In the genomic region with DNA sequence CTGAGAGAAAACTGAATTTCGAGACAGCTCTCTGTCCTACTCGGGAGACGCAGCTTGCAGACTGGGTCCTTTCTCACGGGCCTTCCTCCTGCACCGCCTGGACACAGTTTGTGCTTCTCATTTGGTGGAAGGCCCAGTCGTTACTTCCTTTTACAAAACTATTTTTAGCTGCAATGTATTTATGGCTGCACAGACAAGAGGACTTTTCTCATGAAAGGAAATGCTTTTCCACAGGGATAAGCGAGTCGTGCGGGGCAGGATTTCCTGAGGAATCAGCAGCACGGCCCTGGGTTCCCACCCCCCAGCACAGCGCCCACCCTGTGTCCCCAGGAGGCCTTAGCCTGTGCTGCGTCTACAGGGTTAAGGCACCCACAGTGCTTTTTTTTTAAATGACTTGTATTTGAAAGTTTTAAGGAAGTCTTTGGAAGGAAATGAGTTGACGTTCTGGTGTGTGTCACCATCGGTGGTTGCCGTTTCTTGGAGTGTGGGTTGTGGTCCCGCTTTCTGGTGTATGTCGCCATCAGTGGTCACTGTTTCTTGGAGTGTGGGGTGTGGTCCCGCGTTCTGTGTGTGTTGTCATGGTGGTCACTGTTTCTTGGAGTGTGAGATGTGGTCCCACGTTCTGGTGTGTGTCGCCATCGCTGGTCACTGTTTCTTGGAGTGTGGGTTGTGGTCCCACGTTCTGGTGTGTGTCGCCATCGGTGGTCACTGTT, we compare ENCODE assay signal across 8 cellular contexts. TPM values are rescaled to one million over a fixed set of nuclear protein-coding genes. Genes with fewer than 3 reads are reported as not detected.
DNase-seq lines count a peak whose midpoint lies in the region; ATAC-seq and TF ChIP-seq lines count a peak whose summit lies in the region.

No MANE protein-coding gene starts in this region.

- ATAC-seq in GM18511 (IDR thresholded peaks at IDR 0.05; ENCODE audit: unreplicated experiment) = peak; percentile 61
- ATAC-seq in effector memory CD8-positive, alpha-beta T cell (replicated peaks) = peak; percentile 52

- H4K8ac ChIP-seq in trophoblast cell (ENCODE audit: low read depth, low read length) = no peak overlapping the region

- DNase-seq in OCI-M1 (lab: John Stamatoyannopoulos, UW) = peak; percentile 73
- no peak for DNase-seq in effector memory CD8-positive, alpha-beta T cell
- peak; percentile 19 to 20 for DNase-seq in trophoblast cell
- DNase-seq in HEK293T (ENCODE audit: extremely low spot score) = no peak
- no peak for DNase-seq in NCI-H2171 treated with DMSO at 0.1 percent for 48 hours (lab: John Stamatoyannopoulos, UW)
- DNase-seq in activated gamma-delta T cell treated with Interleukin-2 at 50 U/mL for 16 hours = no peak
- DNase-seq in mammary epithelial cell = no peak

- CTCF ChIA-PET in HEK293T (lab: Yijun Ruan, JAX) = no interaction called here
- CTCF ChIA-PET in mammary epithelial cell (lab: Charles Lee; ENCODE audit: low non-redundant PET) = no interaction called here

- H3K79me1 ChIP-seq in trophoblast cell (ENCODE audit: low read length) = no peaks in the 10 kb centered on the region

- no TSS peak for BruUV-seq in mammary epithelial cell (replicated peaks; lab: Mats Ljungman, UMichigan)

- H3K27ac Mint-ChIP-seq in effector memory CD8-positive, alpha-beta T cell = peak overlapping the region in 1 of 2 donors; percentile 59

- in situ Hi-C loops in mammary epithelial cell (cut with MboI; ENCODE audit: low sequenced_read_pairs in 2 of 2) = no loop called here

- POLR2A ChIA-PET in HEK293T (lab: Yijun Ruan, JAX) = no interaction called here

- no peak overlapping the region for H2BK12ac ChIP-seq in trophoblast cell (ENCODE audit: low read length)

- WGBS in trophoblast cell (ENCODE audit: extremely low coverage, insufficient coverage, insufficient read length) = no CpG with 5 or more reads among the region's 25 CpGs
- WGBS in mammary epithelial cell (ENCODE audit: low coverage, missing lambda C conversion rate) = 97% methylated on average over 19 of the region's 25 CpGs

- H3K18ac ChIP-seq in trophoblast cell (ENCODE audit: low read length) = peak overlapping the region; percentile 13

- no peak overlapping the region for H4K12ac ChIP-seq in trophoblast cell (ENCODE audit: low read depth, low read length)

- H3K27me3 Mint-ChIP-seq in effector memory CD8-positive, alpha-beta T cell = no peaks in the 10 kb centered on the region

- H3K4me1 ChIP-seq in trophoblast cell (ENCODE audit: control insufficient read depth in 1 of 2, insufficient read depth in 2 of 2, low read length in 2 of 2) = peaks cover 6 to 13% of the 10 kb centered on the region in 2 experiments
- peaks cover 18% of the 10 kb centered on the region for H3K4me1 ChIP-seq in mammary epithelial cell (ENCODE audit: insufficient read depth, low read length)

- H4K20me1 ChIP-seq in mammary epithelial cell (ENCODE audit: insufficient read depth, low read length) = no peaks in the 10 kb centered on the region

- no peak overlapping the region for H2AK5ac ChIP-seq in trophoblast cell (ENCODE audit: low read length)

- peak overlapping the region; percentile 43 for H2AFZ ChIP-seq in trophoblast cell (ENCODE audit: insufficient read depth, low read length, poor library complexity)
- no peak overlapping the region for H2AFZ ChIP-seq in mammary epithelial cell (ENCODE audit: low read depth, low read length)

- no peak overlapping the region for H3K14ac ChIP-seq in trophoblast cell (ENCODE audit: low read length)

- H3K9me3 ChIP-seq in trophoblast cell (ENCODE audit: insufficient read depth, low read depth, low read length) (peaks cover 4% of the 10 kb centered on the region), mammary epithelial cell (replicated peaks; ENCODE audit: insufficient read depth, low read length) (no peaks in the 10 kb centered on the region)

- no peak overlapping the region for H2BK120ac ChIP-seq in trophoblast cell (ENCODE audit: insufficient read depth, low read length, poor library complexity)

- no peak overlapping the region for H4K91ac ChIP-seq in trophoblast cell (ENCODE audit: low read depth, low read length)

- H3K4me3 ChIP-seq in trophoblast cell (ENCODE audit: low read depth, low read length) (no peak overlapping the region), mammary epithelial cell (replicated peaks in 1 of 3; ENCODE audit: insufficient read depth in 1 of 3, low read depth in 2 of 3, low read length in 3 of 3) (no peak overlapping the region)

- dilution Hi-C loops in mammary epithelial cell (cut with HindIII; ENCODE audit: low sequenced_read_pairs) = no loop called here

- H3K27me3 ChIP-seq in trophoblast cell (ENCODE audit: insufficient read depth, low read length) = no peaks in the 10 kb centered on the region
- H3K27me3 ChIP-seq in mammary epithelial cell (ENCODE audit: insufficient read depth, low read length) = no peaks in the 10 kb centered on the region

- TF ChIP-seq CTCF in mammary epithelial cell (conservative IDR thresholded peaks at IDR 0.05 in 1 of 2, IDR thresholded peaks at IDR 0.05 in 1 of 2; ENCODE audit: extremely low read depth in 1 of 2, insufficient read depth in 1 of 2, low read depth in 1 of 2, low read length in 2 of 2) = no peak

- peaks cover 17 to 35% of the 10 kb centered on the region in 2 donors for H3K4me1 Mint-ChIP-seq in effector memory CD8-positive, alpha-beta T cell (ENCODE audit: low read depth in 2 of 2)

- H3K9ac ChIP-seq in trophoblast cell (ENCODE audit: low read length) (no peak overlapping the region), mammary epithelial cell (ENCODE audit: insufficient read depth, low read length) (no peak overlapping the region)

- H2BK5ac ChIP-seq in trophoblast cell (ENCODE audit: low read depth, low read length, poor library complexity) = no peak overlapping the region

- H3K27ac ChIP-seq in trophoblast cell (ENCODE audit: low read depth, low read length) = no peak overlapping the region
- no peak overlapping the region for H3K27ac ChIP-seq in mammary epithelial cell (ENCODE audit: insufficient read depth, low read depth, low read length)

- peaks cover 3% of the 10 kb centered on the region for H3K36me3 Mint-ChIP-seq in effector memory CD8-positive, alpha-beta T cell (ENCODE audit: insufficient read depth)

- H3K4ac ChIP-seq in trophoblast cell (ENCODE audit: low read depth, low read length) = no peak overlapping the region

- H3K79me2 ChIP-seq in trophoblast cell (ENCODE audit: control insufficient read depth, insufficient read depth, low read length, poor library complexity) = peaks cover 2% of the 10 kb centered on the region
- H3K79me2 ChIP-seq in mammary epithelial cell (ENCODE audit: insufficient read depth, low read length) = peaks cover 66% of the 10 kb centered on the region

- H3K9me3 Mint-ChIP-seq in effector memory CD8-positive, alpha-beta T cell = no peaks in the 10 kb centered on the region

- H3K4me3 Mint-ChIP-seq in effector memory CD8-positive, alpha-beta T cell = no peak overlapping the region

- H3K4me2 ChIP-seq in trophoblast cell (ENCODE audit: low read length) (no peak overlapping the region), mammary epithelial cell (ENCODE audit: insufficient read depth, low read depth, low read length) (no peak overlapping the region)

- H3K36me3 ChIP-seq in trophoblast cell (ENCODE audit: control insufficient read depth in 1 of 2, insufficient read depth in 2 of 2, low read length in 2 of 2) = peaks cover 0 to 2% of the 10 kb centered on the region in 2 experiments
- no peaks in the 10 kb centered on the region for H3K36me3 ChIP-seq in mammary epithelial cell (ENCODE audit: insufficient read depth, low read length)

- H3K23ac ChIP-seq in trophoblast cell (ENCODE audit: low read length) = no peak overlapping the region

- intact Hi-C loops in mammary epithelial cell (cut with micrococcal nuclease) = no loop called here

TF ChIP-seq in HEK293T, 16 proteins besides CTCF, POLR2A, EP300 and RAD21:
- TF ChIP-seq TARDBP (IDR thresholded peaks at IDR 0.05) (no peak), ARNT (IDR thresholded peaks at IDR 0.05) (no peak), FOXM1 (IDR thresholded peaks at IDR 0.05; ENCODE audit: borderline replicate concordance) (no peak), FOXA1 (IDR thresholded peaks at IDR 0.05) (no peak), ZNF384 (IDR thresholded peaks at IDR 0.05) (no peak), L3MBTL2 (conservative IDR thresholded peaks at IDR 0.05) (no peak), FOXK2 (IDR thresholded peaks at IDR 0.05) (no peak), SUZ12 (IDR thresholded peaks at IDR 0.05) (no peak), LEF1 (IDR thresholded peaks at IDR 0.05; ENCODE audit: borderline replicate concordance) (no peak), NFRKB (IDR thresholded peaks at IDR 0.05) (no peak), SP1 (IDR thresholded peaks at IDR 0.05) (no peak), HDGF (IDR thresholded peaks at IDR 0.05; ENCODE audit: borderline replicate concordance) (no peak), BHLHE40 (IDR thresholded peaks at IDR 0.05; ENCODE audit: borderline replicate concordance) (no peak), CTBP1 (IDR thresholded peaks at IDR 0.05; ENCODE audit: borderline replicate concordance) (no peak)

RNA-seq across cellular contexts. Expression of gene INPP5A, which starts 50.9 kb away (rescaled TPM):
- polyA plus RNA-seq in trophoblast cell (2013) = 25.7 and 25.9 TPM in 2 replicates
- total RNA-seq in mammary epithelial cell = 10 to 100 TPM; 18.0 to 18.7 TPM
- 17.3 TPM for polyA plus RNA-seq in mammary epithelial cell
- polyA minus RNA-seq in mammary epithelial cell = 18.8 TPM

Comparison
In these comparisons a context has a peak if more than half of its experiments do, and no peak if none do; other contexts are left out.
1. DNase-seq: peak in OCI-M1 (single experiment) and trophoblast cell (2 of 2); none in effector memory CD8-positive, alpha-beta T cell (0 of 3), HEK293T (single experiment), NCI-H2171 treated with DMSO at 0.1 percent for 48 hours (single experiment), activated gamma-delta T cell treated with Interleukin-2 at 50 U/mL for 16 hours (single experiment) and mammary epithelial cell (single experiment).